In genomic region chr1:19350566-19350965, GRCh38 we compare ENCODE assay signal across 26 cellular contexts.
"Had no signal": no experiment of that assay in that cellular context is flagged by ENCODE, and none has a peak within 500 bp of the region (broad histone marks: within the 10 kb centered on the region; RNA-seq: fewer than 3 reads in every experiment).

No MANE protein-coding gene starts in this region.

- ATAC-seq: activated CD4-positive, CD25-positive, alpha-beta regulatory T cell treated with anti-CD3 and anti-CD28 coated beads, Interleukin-2, amount 50 U/mL, for 24 hours; body of pancreas; effector memory CD8-positive, alpha-beta T cell; gastrocnemius medialis; left lung; mucosa of descending colon; right lobe of liver had no signal

- H3K4me1 ChIP-seq: adrenal gland, body of pancreas, gastrocnemius medialis, right lobe of liver had no signal

- DNase-seq: activated CD4-positive, alpha-beta memory T cell treated with anti-CD3 and anti-CD28 coated beads for 36 hours; activated CD4-positive, alpha-beta T cell treated with anti-CD3 and anti-CD28 coated beads for 48 hours; activated gamma-delta T cell treated with Interleukin-2 at 50 U/mL for 16 hours; adrenal gland; aorta; body of pancreas; cerebellar nuclear complex; effector memory CD8-positive, alpha-beta T cell; erythroblast; gastrocnemius medialis; glutamatergic neuron; mucosa of descending colon; right lobe of liver; stimulated activated CD4-positive, alpha-beta T cell treated with anti-CD3 and anti-CD28 coated beads, Interleukin-2, amount 100 ng/mL, for 48 hours; T-helper 1 cell; trophoblast cell had no signal

- H3K27ac ChIP-seq: adrenal gland, body of pancreas, coronary artery, gastrocnemius medialis, left lung, right lobe of liver, thoracic aorta, VCaP had no signal

- H3K4me3 ChIP-seq: adrenal gland, body of pancreas, coronary artery, gastrocnemius medialis, left lung, lung, mucosa of descending colon, right lobe of liver, thoracic aorta had no signal

- H3K27ac Mint-ChIP-seq: natural killer cell treated with Interleukin-12 subunit alpha and Interleukin-12 subunit beta and Interleukin-15 and Interleukin-18, amount 100 ng/mL, for 72 hours; stimulated activated naive CD8-positive, alpha-beta T cell treated with anti-CD3 and anti-CD28 coated beads, Interleukin-15, Interleukin-2, amounts not matched to agents 100 ng/mL and 50 ng/mL, for 24 hours had no signal

- H3K9me3 Mint-ChIP-seq: activated CD4-positive, alpha-beta memory T cell treated with anti-CD3 and anti-CD28 coated beads for 36 hours; activated naive CD4-positive, alpha-beta T cell treated with anti-CD3 and anti-CD28 coated beads, Interleukin-2, amount 50 U/mL, for 24 hours; activated T-helper 1 cell treated with anti-CD3 and anti-CD28 coated beads, Interleukin-12 subunit alpha, Interleukin-12 subunit beta, Interleukin-2, Interleukin-4 antibody, amounts not matched to agents 30 ng/mL and 10 ng/mL and 1 ng/mL, durations not matched to agents 14 hours and 24 hours and 36 hours; effector memory CD8-positive, alpha-beta T cell; natural killer cell treated with Interleukin-12 subunit alpha and Interleukin-12 subunit beta and Interleukin-15 and Interleukin-18, amount 100 ng/mL, for 72 hours; stimulated activated naive CD8-positive, alpha-beta T cell treated with anti-CD3 and anti-CD28 coated beads, Interleukin-15, Interleukin-2, amounts not matched to agents 100 ng/mL and 50 ng/mL, for 24 hours had no signal

- H3K4me3 Mint-ChIP-seq: activated CD4-positive, alpha-beta memory T cell treated with anti-CD3 and anti-CD28 coated beads for 36 hours; activated naive CD4-positive, alpha-beta T cell treated with anti-CD3 and anti-CD28 coated beads, Interleukin-2, amount 50 U/mL, for 24 hours; activated T-helper 1 cell treated with anti-CD3 and anti-CD28 coated beads, Interleukin-12 subunit alpha, Interleukin-12 subunit beta, Interleukin-2, Interleukin-4 antibody, amounts not matched to agents 30 ng/mL and 10 ng/mL and 1 ng/mL, durations not matched to agents 14 hours and 24 hours and 36 hours; effector memory CD8-positive, alpha-beta T cell; natural killer cell treated with Interleukin-12 subunit alpha and Interleukin-12 subunit beta and Interleukin-15 and Interleukin-18, amount 100 ng/mL, for 72 hours; stimulated activated naive CD8-positive, alpha-beta T cell treated with anti-CD3 and anti-CD28 coated beads, Interleukin-15, Interleukin-2, amounts not matched to agents 100 ng/mL and 50 ng/mL, for 24 hours had no signal

- H3K9me3 ChIP-seq: adrenal gland, body of pancreas, gastrocnemius medialis, left lung, mucosa of descending colon, right lobe of liver, thoracic aorta had no signal

- H3K27me3 Mint-ChIP-seq: activated CD4-positive, alpha-beta memory T cell treated with anti-CD3 and anti-CD28 coated beads for 36 hours; activated naive CD4-positive, alpha-beta T cell treated with anti-CD3 and anti-CD28 coated beads, Interleukin-2, amount 50 U/mL, for 24 hours; effector memory CD8-positive, alpha-beta T cell; natural killer cell treated with Interleukin-12 subunit alpha and Interleukin-12 subunit beta and Interleukin-15 and Interleukin-18, amount 100 ng/mL, for 72 hours; stimulated activated naive CD8-positive, alpha-beta T cell treated with anti-CD3 and anti-CD28 coated beads, Interleukin-15, Interleukin-2, amounts not matched to agents 100 ng/mL and 50 ng/mL, for 24 hours had no signal

- H3K4me1 Mint-ChIP-seq: activated naive CD4-positive, alpha-beta T cell treated with anti-CD3 and anti-CD28 coated beads, Interleukin-2, amount 50 U/mL, for 24 hours had no signal

- H3K36me3 Mint-ChIP-seq: natural killer cell treated with Interleukin-12 subunit alpha and Interleukin-12 subunit beta and Interleukin-15 and Interleukin-18, amount 100 ng/mL, for 72 hours had no signal

- H3K27me3 ChIP-seq: adrenal gland, body of pancreas, gastrocnemius medialis, left lung, right lobe of liver had no signal
